24 cellular contexts compared by ENCODE assay signal in the genomic region with DNA sequence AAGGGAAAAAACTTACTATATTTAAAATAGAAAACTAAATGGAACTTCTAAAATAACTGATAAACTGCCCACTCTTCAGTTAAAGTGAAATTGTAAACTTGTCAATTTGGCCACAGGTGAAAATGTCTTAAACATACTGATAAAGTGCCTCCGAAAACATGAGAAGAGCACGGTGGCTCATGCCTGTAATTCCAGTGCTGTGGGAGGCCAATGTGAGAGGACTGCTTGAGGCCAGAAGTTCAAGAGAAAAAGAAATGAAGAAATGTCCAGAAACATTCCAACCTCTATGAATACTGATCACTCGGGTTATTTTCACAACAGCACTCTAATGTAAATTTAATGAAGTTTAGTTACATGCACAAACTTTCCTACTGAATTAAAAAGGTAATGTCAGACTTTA.
"Had no signal": no experiment of that assay in that cellular context is flagged by ENCODE, and none has a peak within 500 bp of the region (broad histone marks: within the 10 kb centered on the region; RNA-seq: fewer than 3 reads in every experiment).

No MANE protein-coding gene starts in this region.

- H2AFZ ChIP-seq: neural progenitor cell, parathyroid adenoma had no signal

- H3K4me3 Mint-ChIP-seq: endodermal cell; nephron; neural progenitor cell; stimulated activated naive CD8-positive, alpha-beta T cell treated with anti-CD3 and anti-CD28 coated beads, Interleukin-15, amount 100 ng/mL, for 72 hours had no signal

- FAIRE-seq: keratinocyte, small intestine had no signal

- H3K9ac ChIP-seq: neural progenitor cell, parathyroid adenoma had no signal

- DNase-seq: dorsolateral prefrontal cortex; effector CD4-positive, alpha-beta T cell; endodermal cell; foreskin fibroblast; gastrocnemius medialis; head of caudate nucleus; left ventricle myocardium superior; lower lobe of right lung; right lobe of liver; small intestine; stimulated activated CD4-positive, alpha-beta T cell treated with anti-CD3 and anti-CD28 coated beads, Interleukin-15, amount 100 ng/mL, for 24 hours; stimulated activated CD4-positive, alpha-beta T cell treated with anti-CD3 and anti-CD28 coated beads, Interleukin-2, amount 100 ng/mL, for 48 hours; stimulated activated naive CD4-positive, alpha-beta T cell; stimulated activated naive CD8-positive, alpha-beta T cell treated with anti-CD3 and anti-CD28 coated beads, Interleukin-15, amount 100 ng/mL, for 72 hours; transverse colon had no signal

- H3K4me2 ChIP-seq: neural progenitor cell had no signal

- H3K4me1 ChIP-seq: right lobe of liver, transverse colon had no signal

- H3K9me3 ChIP-seq: gastrocnemius medialis, lower lobe of right lung, right lobe of liver, suprapubic skin, transverse colon, vagina had no signal

- H3K9me3 Mint-ChIP-seq: endodermal cell; nephron; neural progenitor cell; stimulated activated naive CD8-positive, alpha-beta T cell treated with anti-CD3 and anti-CD28 coated beads, Interleukin-15, amount 100 ng/mL, for 72 hours had no signal

- H3K27ac ChIP-seq: epithelial cell of prostate, gastrocnemius medialis, lower lobe of right lung, neural progenitor cell, parathyroid adenoma, right lobe of liver, suprapubic skin, transverse colon, vagina had no signal

- H3K27me3 ChIP-seq: dorsolateral prefrontal cortex, gastrocnemius medialis, neural progenitor cell, right lobe of liver, suprapubic skin, transverse colon, vagina had no signal

- H3K27ac Mint-ChIP-seq: endodermal cell; nephron; neural progenitor cell; progenitor cell of endocrine pancreas; stimulated activated naive CD8-positive, alpha-beta T cell treated with anti-CD3 and anti-CD28 coated beads, Interleukin-15, amount 100 ng/mL, for 72 hours had no signal

- H3K4me3 ChIP-seq: dorsolateral prefrontal cortex, gastrocnemius medialis, lower lobe of right lung, neural progenitor cell, right lobe of liver, suprapubic skin, transverse colon, vagina had no signal

- H3K27me3 Mint-ChIP-seq: progenitor cell of endocrine pancreas; stimulated activated naive CD8-positive, alpha-beta T cell treated with anti-CD3 and anti-CD28 coated beads, Interleukin-15, amount 100 ng/mL, for 72 hours had no signal

- ATAC-seq: esophagus mucosa; gastrocnemius medialis; left ventricle myocardium superior; lower lobe of right lung; right lobe of liver; stimulated activated naive CD8-positive, alpha-beta T cell treated with anti-CD3 and anti-CD28 coated beads, Interleukin-15, amount 100 ng/mL, for 72 hours had no signal
